In the genomic region with DNA sequence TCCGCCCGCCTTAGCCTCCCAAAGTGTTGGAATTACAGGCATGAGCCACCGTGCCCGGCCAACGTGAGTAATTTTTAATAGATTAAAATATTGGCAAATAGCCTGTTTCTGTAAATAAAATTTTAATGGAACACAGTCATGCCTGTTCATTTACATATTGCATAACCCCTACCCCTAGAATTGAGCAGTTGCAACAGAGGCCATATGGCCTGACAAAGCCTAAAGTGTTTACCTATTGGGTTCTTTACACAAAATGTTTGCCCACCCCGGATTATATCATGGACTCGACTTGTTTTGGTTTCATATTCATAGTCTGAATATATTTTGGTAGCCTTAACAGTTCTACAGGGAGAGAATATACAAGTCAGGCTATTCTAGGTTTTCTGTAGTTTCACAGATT, we compare ENCODE assay signal across 19 cellular contexts. TPM values are rescaled to one million over a fixed set of nuclear protein-coding genes. Genes with fewer than 3 reads are reported as not detected.
DNase-seq lines count a peak whose midpoint lies in the region; ATAC-seq, FAIRE-seq and TF ChIP-seq lines count a peak whose summit lies in the region.
"Had no signal": no experiment of that assay in that cellular context is flagged by ENCODE, and none has a peak within 500 bp of the region (broad histone marks: within the 10 kb centered on the region; RNA-seq: fewer than 3 reads in every experiment).

No MANE protein-coding gene starts in this region.

- TF ChIP-seq CTCF in AG10803 (conservative IDR thresholded peaks at IDR 0.05; ENCODE audit: low read length) = no peak
- no peak for TF ChIP-seq CTCF in keratinocyte (optimal IDR thresholded peaks at IDR 0.05 in 1 of 3, IDR thresholded peaks at IDR 0.05 in 1 of 3, conservative IDR thresholded peaks at IDR 0.05 in 1 of 3; ENCODE audit: extremely low read depth in 1 of 3, insufficient read depth in 2 of 3, low read length in 3 of 3)

- H3K27me3 ChIP-seq in GM23248 (replicated peaks; ENCODE audit: insufficient read depth) (no peaks in the 10 kb centered on the region), adipocyte (replicated peaks; ENCODE audit: control insufficient read depth, insufficient read depth, low read length) (no peaks in the 10 kb centered on the region), keratinocyte (ENCODE audit: control insufficient read depth, extremely low read depth, insufficient read depth, low read length) (no peaks in the 10 kb centered on the region)
- H3K27me3 ChIP-seq: heart left ventricle had no signal

- no peak for FAIRE-seq in keratinocyte (lab: Jason Lieb, UNC)
- FAIRE-seq: colon had no signal

- H3K4me2 ChIP-seq in GM23248 (ENCODE audit: unreplicated experiment) (no peak overlapping the region), keratinocyte (ENCODE audit: control insufficient read depth, extremely low read depth, insufficient read depth, low read depth, low read length) (no peak overlapping the region)

- no peaks in the 10 kb centered on the region for H3K9me1 ChIP-seq in keratinocyte (ENCODE audit: control insufficient read depth, extremely low read depth, insufficient read depth, low read length)

- dilution Hi-C loops in keratinocyte (cut with MboI; ENCODE audit: extremely low pct_ligation_motif_present, low sequenced_read_pairs) = no loop called here

- H3F3A ChIP-seq in GM23248 (ENCODE audit: insufficient read depth) = no peaks in the 10 kb centered on the region

- peaks cover 5% of the 10 kb centered on the region; the same call in 1 of the 2 replicates for H3K4me1 ChIP-seq in GM23248 (ENCODE audit: insufficient read depth)
- peaks cover 6% of the 10 kb centered on the region for H3K4me1 ChIP-seq in adipocyte (ENCODE audit: control insufficient read depth, insufficient read depth, low read length)
- H3K4me1 ChIP-seq in keratinocyte (ENCODE audit: control insufficient read depth, extremely low read depth, insufficient read depth, low read length) = peaks cover 9% of the 10 kb centered on the region

- in situ Hi-C loops in GM23248 (cut with MboI) = loop anchor here (5.0 kb wide), 1 partner anchor 145 kb away; no protein-coding TSS in a partner anchor

- ATAC-seq in HG02678 (IDR thresholded peaks at IDR 0.05; ENCODE audit: unreplicated experiment) = no peak
- ATAC-seq: activated naive CD4-positive, alpha-beta T cell treated with anti-CD3 and anti-CD28 coated beads, Interleukin-2, amount 50 U/mL, for 72 hours; effector memory CD8-positive, alpha-beta T cell; heart left ventricle had no signal

- DNase-seq in AG10803 (ENCODE audit: low read depth) = peak; percentile 2
- peak; percentile 5 for DNase-seq in GM23248
- DNase-seq in adipocyte (ENCODE audit: low read depth) = peak; percentile 7
- no peak for DNase-seq in keratinocyte (ENCODE audit: low read depth, low spot score)
- no peak for DNase-seq in superior temporal gyrus (ENCODE audit: extremely low spot score)
- no peak for DNase-seq in NCI-H2081 (lab: John Stamatoyannopoulos, UW)
- DNase-seq: activated CD4-positive, CD25-positive, alpha-beta regulatory T cell; activated CD8-positive, alpha-beta memory T cell treated with anti-CD3 and anti-CD28 coated beads for 24 hours; effector memory CD8-positive, alpha-beta T cell; GOT3; heart left ventricle; MM.1S; NCI-H2171 treated with DMSO at 0.1 percent for 48 hours; NCI-H526 treated with DMSO at 0.1 percent for 48 hours; T-helper 9 cell had no signal

- no peak overlapping the region for H3K27ac ChIP-seq in GM23248
- peak overlapping the region; percentile 38 for H3K27ac ChIP-seq in keratinocyte (ENCODE audit: control insufficient read depth, insufficient read depth, low read length)
- H3K27ac ChIP-seq: heart left ventricle, HL-60 had no signal

- no peaks in the 10 kb centered on the region for H3K9me3 ChIP-seq in GM23248 (ENCODE audit: low read depth)
- no peaks in the 10 kb centered on the region for H3K9me3 ChIP-seq in adipocyte (ENCODE audit: control insufficient read depth, low read length)
- no peaks in the 10 kb centered on the region for H3K9me3 ChIP-seq in keratinocyte (ENCODE audit: control insufficient read depth, low read depth, low read length)
- H3K9me3 ChIP-seq: heart left ventricle had no signal

- no peaks in the 10 kb centered on the region for H4K20me1 ChIP-seq in GM23248 (ENCODE audit: insufficient read depth)
- H4K20me1 ChIP-seq in keratinocyte (ENCODE audit: control insufficient read depth, extremely low read depth, insufficient read depth, low read length) = no peaks in the 10 kb centered on the region

- peaks cover 30% of the 10 kb centered on the region for H3K79me2 ChIP-seq in GM23248 (ENCODE audit: insufficient read depth)
- peaks cover 16% of the 10 kb centered on the region for H3K79me2 ChIP-seq in keratinocyte (ENCODE audit: control insufficient read depth, insufficient read depth, low read length)

- H3K9me2 ChIP-seq in GM23248 (ENCODE audit: insufficient read depth) = no peaks in the 10 kb centered on the region

- H2AFZ ChIP-seq in GM23248 = no peak overlapping the region
- H2AFZ ChIP-seq in keratinocyte (ENCODE audit: control insufficient read depth, low read length) = no peak overlapping the region

- WGBS in GM23248 (ENCODE audit: low coverage in 1 of 2, low lambda C conversion rate in 2 of 2, missing lambda C conversion rate in 2 of 2), 2 experiments = 81 to 86% methylated on average over 7 of the region's 7 CpGs

- H3K36me3 ChIP-seq in GM23248 (ENCODE audit: low read depth) (peaks cover 56% of the 10 kb centered on the region), adipocyte (ENCODE audit: control insufficient read depth, insufficient read depth, low read length, severe bottlenecking) (peaks cover 77% of the 10 kb centered on the region), keratinocyte (ENCODE audit: control insufficient read depth in 2 of 2, extremely low read depth in 1 of 2, insufficient read depth in 2 of 2, low read length in 2 of 2) (peaks cover 8 to 22% of the 10 kb centered on the region in 2 experiments)

- H3K9ac ChIP-seq in GM23248 (no peak overlapping the region), adipocyte (ENCODE audit: low read length) (no peak overlapping the region), keratinocyte (ENCODE audit: control insufficient read depth, extremely low read depth, insufficient read depth, low read length) (no peak overlapping the region)

- H3K4me3 ChIP-seq in AG10803 (ENCODE audit: low read length) (no peak overlapping the region), GM23248 (no peak overlapping the region), adipocyte (ENCODE audit: low read length) (no peak overlapping the region), keratinocyte (ENCODE audit: control insufficient read depth in 2 of 3, extremely low read depth in 1 of 3, insufficient read depth in 2 of 3, low read depth in 1 of 3, low read length in 3 of 3) (no peak overlapping the region)
- H3K4me3 ChIP-seq: heart left ventricle had no signal

RNA-seq across cellular contexts. Expression of gene NSA2, which starts 5.3 kb away (rescaled TPM):
- total RNA-seq in GM23248 (2014; rRNA removed; shearing (Covaris generic)) = 51.9 and 59.3 TPM in 2 replicates
- 53.6 and 55.7 TPM in 2 replicates for polyA plus RNA-seq in GM23248 (2016; fragmentation: Nextera tagmentation; extraction: Ambion mirVana)
- polyA plus RNA-seq in keratinocyte = 46.0 to 107 TPM (median 85.7 TPM) in 3 replicates
- polyA plus RNA-seq in keratinocyte (2011; ENCODE audit: low read depth) = 185 TPM
- polyA plus RNA-seq in keratinocyte (2011; cell fraction: cytosol; rRNA removed) = 86.7 and 96.3 TPM in 2 replicates
- 13.9 and 37.6 TPM in 2 replicates for polyA plus RNA-seq in keratinocyte (2011; cell fraction: nucleus; rRNA removed)
- 56.1 and 96.8 TPM in 2 replicates for polyA plus RNA-seq in keratinocyte (2012; ENCODE audit: low replicate concordance)
- polyA minus RNA-seq in keratinocyte = 1.3 to 8.5 TPM (median 3.8 TPM) in 3 replicates
- 60.8 TPM for polyA minus RNA-seq in keratinocyte (2011; cell fraction: cytosol; rRNA and poly(A)+ RNA removed)
- 4.4 and 9.3 TPM in 2 replicates for polyA minus RNA-seq in keratinocyte (2011; cell fraction: nucleus; rRNA and poly(A)+ RNA removed)

RNA-seq across cellular contexts. Expression of gene GFM2, which starts 5.4 kb away (rescaled TPM):
- 35.9 and 42.2 TPM in 2 replicates for total RNA-seq in GM23248 (2014; rRNA removed; shearing (Covaris generic))
- 21.6 and 23.3 TPM in 2 replicates for polyA plus RNA-seq in GM23248 (2016; fragmentation: Nextera tagmentation; extraction: Ambion mirVana)
- polyA plus RNA-seq in keratinocyte = 31.5 to 55.4 TPM (median 48.7 TPM) in 3 replicates
- polyA plus RNA-seq in keratinocyte (2011; ENCODE audit: low read depth) = 26.2 TPM
- 19.1 and 38.5 TPM in 2 replicates for polyA plus RNA-seq in keratinocyte (2011; cell fraction: cytosol; rRNA removed)
- 53.8 and 72.2 TPM in 2 replicates for polyA plus RNA-seq in keratinocyte (2011; cell fraction: nucleus; rRNA removed)
- polyA plus RNA-seq in keratinocyte (2012; ENCODE audit: low replicate concordance) = 16.2 and 25.1 TPM in 2 replicates
- polyA minus RNA-seq in keratinocyte = 10.3 to 41.4 TPM (median 26.9 TPM) in 3 replicates
- 23.8 TPM for polyA minus RNA-seq in keratinocyte (2011; cell fraction: cytosol; rRNA and poly(A)+ RNA removed)
- 44.0 and 69.7 TPM in 2 replicates for polyA minus RNA-seq in keratinocyte (2011; cell fraction: nucleus; rRNA and poly(A)+ RNA removed)

Comparison
In these comparisons a context has a peak if more than half of its experiments do, and no peak if none do; other contexts are left out.
1. DNase-seq: peak in AG10803 (single experiment), GM23248 (single experiment) and adipocyte (single experiment); none in keratinocyte (single experiment), superior temporal gyrus (single experiment) and NCI-H2081 (0 of 2).